ENCODE assay signal across 8 cellular contexts in genomic region chr5:90529939-90530677, GRCh38. TPM values are rescaled to one million over a fixed set of nuclear protein-coding genes. Genes with fewer than 3 reads are reported as not detected.
DNase-seq lines count a peak whose midpoint lies in the region.

No MANE protein-coding gene starts in this region.

- peak overlapping the region; percentile 98 for H3K4me3 ChIP-seq in GM23248
- H3K4me3 ChIP-seq in rectal smooth muscle tissue (ENCODE audit: low read length) = peak overlapping the region; percentile 85

- WGBS in GM23248 (ENCODE audit: low coverage in 1 of 2, low lambda C conversion rate in 2 of 2, missing lambda C conversion rate in 2 of 2), 2 experiments = 0 to 2% methylated on average over 13 of the region's 13 CpGs

- 0 out of 2 replicates have a peak, but pooled peaks cover 2% of the 10 kb centered on the region for H3K36me3 ChIP-seq in GM23248 (ENCODE audit: low read depth)
- peaks cover 5% of the 10 kb centered on the region for H3K36me3 ChIP-seq in KOPT-K1 (ENCODE audit: insufficient read depth, low read length)
- no peaks in the 10 kb centered on the region for H3K36me3 ChIP-seq in rectal smooth muscle tissue (ENCODE audit: control insufficient read depth, insufficient read depth, low read length)

- H3K9ac ChIP-seq in GM23248 (peak overlapping the region; percentile 97), rectal smooth muscle tissue (ENCODE audit: low read length) (peak overlapping the region; percentile 2)

- peak overlapping the region; percentile 98 for H2AFZ ChIP-seq in GM23248

- peaks cover 18% of the 10 kb centered on the region; the same call in 1 of the 2 replicates for H3K27me3 ChIP-seq in GM23248 (replicated peaks; ENCODE audit: insufficient read depth)
- H3K27me3 ChIP-seq in rectal smooth muscle tissue (ENCODE audit: control insufficient read depth, insufficient read depth, low read length) = no peaks in the 10 kb centered on the region

- H3K9me3 ChIP-seq in GM23248 (ENCODE audit: low read depth) = no peaks in the 10 kb centered on the region
- H3K9me3 ChIP-seq in KOPT-K1 (ENCODE audit: insufficient read depth, low read length, poor library complexity, severe bottlenecking) = no peaks in the 10 kb centered on the region

- H3K79me2 ChIP-seq in GM23248 (ENCODE audit: insufficient read depth) = peaks cover 47% of the 10 kb centered on the region

- H3K4me2 ChIP-seq in GM23248 (ENCODE audit: unreplicated experiment) = peak overlapping the region; percentile 85

- H3K27ac ChIP-seq in GM23248 (peak overlapping the region; percentile 81), KOPT-K1 (ENCODE audit: low read depth, low read length, poor library complexity, severe bottlenecking) (peak overlapping the region; percentile 68), angular gyrus (ENCODE audit: low read depth, low read length) (peak overlapping the region; percentile 98), rectal smooth muscle tissue (ENCODE audit: low read depth, low read length) (peak overlapping the region; percentile 58)

- DNase-seq in GM04503 (ENCODE audit: low read depth) (peak; percentile 54), GM23248 (peak; percentile 90), SHP77 treated with DMSO at 0.1 percent for 48 hours (lab: John Stamatoyannopoulos, UW) (peak; percentile 64), hepatic stellate cell (ENCODE audit: low spot score) (peak; percentile 72), OCI-M2 (lab: John Stamatoyannopoulos, UW; ENCODE audit: unreplicated experiment) (no peak)

- H3K9me2 ChIP-seq in GM23248 (ENCODE audit: insufficient read depth) = no peaks in the 10 kb centered on the region

- peaks cover 3% of the 10 kb centered on the region for H3F3A ChIP-seq in GM23248 (ENCODE audit: insufficient read depth)

- in situ Hi-C loops in GM23248 (cut with MboI) = no loop called here

- no peaks in the 10 kb centered on the region for H4K20me1 ChIP-seq in GM23248 (ENCODE audit: insufficient read depth)

- H3K4me1 ChIP-seq in GM23248 (ENCODE audit: insufficient read depth) (peaks cover 17% of the 10 kb centered on the region), rectal smooth muscle tissue (ENCODE audit: control insufficient read depth, insufficient read depth, low read length) (peaks cover 7% of the 10 kb centered on the region)

RNA-seq across cellular contexts. Expression of gene LYSMD3, which starts 0.7 kb away (rescaled TPM):
- total RNA-seq in GM23248 (2014; rRNA removed; shearing (Covaris generic)) = 18.7 and 20.1 TPM in 2 replicates
- polyA plus RNA-seq in GM23248 (2016; fragmentation: Nextera tagmentation; extraction: Ambion mirVana) = 19.7 and 22.6 TPM in 2 replicates

RNA-seq across cellular contexts. Expression of gene ADGRV1, which starts 28.5 kb away (rescaled TPM):
- not detected in 2 replicates for total RNA-seq in GM23248 (2014; rRNA removed; shearing (Covaris generic))
- not detected in 2 replicates for polyA plus RNA-seq in GM23248 (2016; fragmentation: Nextera tagmentation; extraction: Ambion mirVana)

RNA-seq across cellular contexts. Expression of gene POLR3G, which starts 55.4 kb away (rescaled TPM):
- 1.5 and 8.8 TPM in 2 replicates for total RNA-seq in GM23248 (2014; rRNA removed; shearing (Covaris generic))
- 3.3 and 3.9 TPM in 2 replicates for polyA plus RNA-seq in GM23248 (2016; fragmentation: Nextera tagmentation; extraction: Ambion mirVana)

RNA-seq across cellular contexts. Expression of gene MBLAC2, which starts 55.5 kb away (rescaled TPM):
- total RNA-seq in GM23248 (2014; rRNA removed; shearing (Covaris generic)) = 3.7 and 4.8 TPM in 2 replicates
- polyA plus RNA-seq in GM23248 (2016; fragmentation: Nextera tagmentation; extraction: Ambion mirVana) = 5.6 and 5.9 TPM in 2 replicates
